ENCODE assay signal across 19 cellular contexts in genomic region chr1:51327386-51327785, GRCh38. TPM values are rescaled to one million over a fixed set of nuclear protein-coding genes. Genes with fewer than 3 reads are reported as not detected.
DNase-seq lines count a peak whose midpoint lies in the region; FAIRE-seq and TF ChIP-seq lines count a peak whose summit lies in the region.
"Had no signal": no experiment of that assay in that cellular context is flagged by ENCODE, and none has a peak within 500 bp of the region (broad histone marks: within the 10 kb centered on the region; RNA-seq: fewer than 3 reads in every experiment).

No MANE protein-coding gene starts in this region.

- no peak overlapping the region for H3K4me3 Mint-ChIP-seq in astrocyte (ENCODE audit: unreplicated experiment)

- no peaks in the 10 kb centered on the region for H3K9me2 ChIP-seq in OCI-LY7 (ENCODE audit: insufficient read depth, low read length)

- BruUV-seq in OCI-LY7 (replicated peaks; lab: Mats Ljungman, UMichigan), result no TSS peak

- no peak overlapping the region for H3K4me2 ChIP-seq in astrocyte (ENCODE audit: low read length)
- H3K4me2 ChIP-seq in OCI-LY7 (ENCODE audit: low read length), result no peak overlapping the region
- H3K4me2 ChIP-seq: BLaER1 treated with 17β-estradiol and CSF1 and Interleukin-3, amounts not matched to agents 10 nM and 100 nM; PC-9 had no signal

- no peak overlapping the region for H3K27ac ChIP-seq in HEK293 (ENCODE audit: extremely low read depth, low read depth, low read length)
- H3K27ac ChIP-seq in astrocyte (ENCODE audit: low read depth, low read length), result no peak overlapping the region
- no peak overlapping the region for H3K27ac ChIP-seq in OCI-LY7 (ENCODE audit: low read depth, low read length, poor library complexity, severe bottlenecking)
- H3K27ac ChIP-seq: BLaER1 treated with 17β-estradiol and CSF1 and Interleukin-3, amounts not matched to agents 10 nM and 100 nM; PC-9 had no signal

- H3K4me1 ChIP-seq in HEK293 (ENCODE audit: control insufficient read depth, insufficient read depth, low read length) (peaks cover 6% of the 10 kb centered on the region; the same call in 1 of the 2 replicates), astrocyte (ENCODE audit: insufficient read depth, low read length) (peaks cover 20% of the 10 kb centered on the region), OCI-LY7 (ENCODE audit: insufficient read depth, low read length, poor library complexity, severe bottlenecking) (no peaks in the 10 kb centered on the region)

- H3K27ac Mint-ChIP-seq in astrocyte (ENCODE audit: unreplicated experiment), result no peak overlapping the region

- H3K9me3 ChIP-seq in HEK293 (ENCODE audit: control insufficient read depth, insufficient read depth, low read depth, low read length) (no peaks in the 10 kb centered on the region), astrocyte (ENCODE audit: insufficient read depth, low read depth, low read length) (no peaks in the 10 kb centered on the region), OCI-LY7 (ENCODE audit: low read length) (no peaks in the 10 kb centered on the region)
- H3K9me3 ChIP-seq: BLaER1 treated with 17β-estradiol and CSF1 and Interleukin-3, amounts not matched to agents 10 nM and 100 nM had no signal

- POLR2A ChIA-PET in HEK293 (lab: Yijun Ruan, JAX), result interaction anchor here (0.7 kb wide), 1 partner anchor 158 kb away, joined by 6 read pairs; no protein-coding TSS in a partner anchor
- POLR2A ChIA-PET in OCI-LY7 (lab: Charles Lee), result no interaction called here

- H3K36me3 ChIP-seq in HEK293 (ENCODE audit: control insufficient read depth in 2 of 2, insufficient read depth in 1 of 2, low read length in 2 of 2) (no peaks in the 10 kb centered on the region), astrocyte (ENCODE audit: insufficient read depth, low read length) (no peaks in the 10 kb centered on the region), OCI-LY7 (ENCODE audit: insufficient read depth, low read length) (no peaks in the 10 kb centered on the region)
- H3K36me3 ChIP-seq: BLaER1 treated with 17β-estradiol and CSF1 and Interleukin-3, amounts not matched to agents 10 nM and 100 nM had no signal

- CTCF ChIA-PET in HEK293 (lab: Yijun Ruan, JAX) (interaction anchor here (1.8 kb wide), 1 partner anchor 31 kb away, joined by 5 read pairs; no protein-coding TSS in a partner anchor), OCI-LY7 (lab: Charles Lee; ENCODE audit: unreplicated experiment) (no interaction called here)

- FAIRE-seq in astrocyte (lab: Jason Lieb, UNC), result no peak
- FAIRE-seq: A204.1, GM19239, H54 had no signal

- no peak for TF ChIP-seq CTCF in HEK293 (tag by site-specific recombination; IDR thresholded peaks at IDR 0.05)
- no peak for TF ChIP-seq CTCF in astrocyte (IDR thresholded peaks at IDR 0.05; ENCODE audit: insufficient read depth, low read depth, low read length)
- TF ChIP-seq CTCF in fibroblast of the aortic adventitia (IDR thresholded peaks at IDR 0.05; ENCODE audit: insufficient read depth, low read length), result no peak
- no peak for TF ChIP-seq CTCF in OCI-LY7 (conservative IDR thresholded peaks at IDR 0.05; ENCODE audit: low read length)

- intact Hi-C loops in OCI-LY7 (cut with micrococcal nuclease; ENCODE audit: unreplicated experiment), result no loop called here

- H3K79me2 ChIP-seq in astrocyte (ENCODE audit: insufficient read depth, low read length) (no peaks in the 10 kb centered on the region), OCI-LY7 (ENCODE audit: insufficient read depth, low read depth, low read length) (no peaks in the 10 kb centered on the region)

- H3K4me3 ChIP-seq in HEK293 (ENCODE audit: low read depth, low read length) (no peak overlapping the region), astrocyte (ENCODE audit: insufficient read depth, low read depth, low read length) (no peak overlapping the region), fibroblast of the aortic adventitia (ENCODE audit: low read depth, low read length) (no peak overlapping the region), OCI-LY7 (ENCODE audit: low read depth, low read length, poor library complexity, severe bottlenecking) (no peak overlapping the region)
- H3K4me3 ChIP-seq: BLaER1 treated with 17β-estradiol and CSF1 and Interleukin-3, amounts not matched to agents 10 nM and 100 nM; PC-9 had no signal

- peaks cover 3% of the 10 kb centered on the region for H3K9me3 Mint-ChIP-seq in astrocyte (ENCODE audit: unreplicated experiment)

- DNase-seq in AG08395 (ENCODE audit: low spot score) (peak; percentile 29), astrocyte (ENCODE audit: low read depth) (peak; percentile 20), fibroblast of the aortic adventitia (ENCODE audit: low read depth) (peak; percentile 29), NCI-H748 (lab: John Stamatoyannopoulos, UW; ENCODE audit: unreplicated experiment) (no peak), OCI-LY7 (ENCODE audit: low spot score) (no peak), kidney tubule cell (ENCODE audit: low spot score) (no peak)
- DNase-seq in activated CD4-positive, alpha-beta T cell treated with anti-CD3 and anti-CD28 coated beads, Interleukin-2, amount 50 U/mL, for 4 hours, result no peak
- DNase-seq: DND-41, Kasumi-1, NCI-H1105, NCI-H1694, NCI-H2107, NCI-H69, PC-9 had no signal

- H4K20me1 ChIP-seq in astrocyte (ENCODE audit: insufficient read depth, low read length) (no peaks in the 10 kb centered on the region), OCI-LY7 (ENCODE audit: insufficient read depth, low read length) (no peaks in the 10 kb centered on the region)
- H4K20me1 ChIP-seq: BLaER1 treated with 17β-estradiol and CSF1 and Interleukin-3, amounts not matched to agents 10 nM and 100 nM had no signal

- peaks cover 20% of the 10 kb centered on the region for H3K27me3 Mint-ChIP-seq in astrocyte (ENCODE audit: low read depth, unreplicated experiment)

- H3K9ac ChIP-seq in astrocyte (ENCODE audit: low read length), result no peak overlapping the region
- H3K9ac ChIP-seq: BLaER1 treated with 17β-estradiol and CSF1 and Interleukin-3, amounts not matched to agents 10 nM and 100 nM had no signal

- H2AFZ ChIP-seq in astrocyte (ENCODE audit: low read depth, low read length) (no peak overlapping the region), OCI-LY7 (ENCODE audit: low read length) (no peak overlapping the region)
- H2AFZ ChIP-seq: PC-9 had no signal

- H3K4me1 Mint-ChIP-seq in astrocyte (ENCODE audit: low read depth, unreplicated experiment), result peaks cover 23% of the 10 kb centered on the region

- H3K36me3 Mint-ChIP-seq in astrocyte (ENCODE audit: low read depth, unreplicated experiment), result no peaks in the 10 kb centered on the region

- no peaks in the 10 kb centered on the region for H3K27me3 ChIP-seq in astrocyte (ENCODE audit: insufficient read depth, low read length)

TF ChIP-seq in HEK293, 187 proteins besides CTCF, POLR2A, EP300 and RAD21:
- TF ChIP-seq ZNF112 (tag by site-specific recombination; IDR thresholded peaks at IDR 0.05) (no peak), ZSCAN23 (tag by site-specific recombination; IDR thresholded peaks at IDR 0.05) (no peak), ZBTB1 (tag by site-specific recombination; IDR thresholded peaks at IDR 0.05) (no peak), ZNF223 (tag by site-specific recombination; IDR thresholded peaks at IDR 0.05) (no peak), REPIN1 (tag by site-specific recombination; IDR thresholded peaks at IDR 0.05; ENCODE audit: low read depth) (no peak), IKZF3 (tag by site-specific recombination; IDR thresholded peaks at IDR 0.05) (0 out of 2 replicates have a peak, but pooled peaks have one; percentile 18), OSR2 (tag by site-specific recombination; IDR thresholded peaks at IDR 0.05) (no peak), ZSCAN30 (tag by site-specific recombination; IDR thresholded peaks at IDR 0.05) (no peak; the same call in 1 of the 2 replicates)
- TF ChIP-seq, protein P1, sequence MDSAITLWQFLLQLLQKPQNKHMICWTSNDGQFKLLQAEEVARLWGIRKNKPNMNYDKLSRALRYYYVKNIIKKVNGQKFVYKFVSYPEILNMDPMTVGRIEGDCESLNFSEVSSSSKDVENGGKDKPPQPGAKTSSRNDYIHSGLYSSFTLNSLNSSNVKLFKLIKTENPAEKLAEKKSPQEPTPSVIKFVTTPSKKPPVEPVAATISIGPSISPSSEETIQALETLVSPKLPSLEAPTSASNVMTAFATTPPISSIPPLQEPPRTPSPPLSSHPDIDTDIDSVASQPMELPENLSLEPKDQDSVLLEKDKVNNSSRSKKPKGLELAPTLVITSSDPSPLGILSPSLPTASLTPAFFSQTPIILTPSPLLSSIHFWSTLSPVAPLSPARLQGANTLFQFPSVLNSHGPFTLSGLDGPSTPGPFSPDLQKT (IDR thresholded peaks at IDR 0.05; ENCODE audit: borderline replicate concordance, low read depth, low read length), result no peak
TF ChIP-seq in HEK293: peak in this region for 1.

RNA-seq across cellular contexts. Expression of gene TTC39A, which starts 3.0 kb away (rescaled TPM):
- total RNA-seq in astrocyte (0.67 and 1.4 TPM in 2 replicates), fibroblast of the aortic adventitia (ENCODE audit: low replicate concordance) (0.25 and 2.0 TPM in 2 replicates), OCI-LY7 (2022) (not detected in 2 replicates)
- total RNA-seq in OCI-LY7 (2014; rRNA removed; shearing (Covaris generic)), result not detected in 2 replicates

Comparison
In these comparisons a context has a peak if more than half of its experiments do, and no peak if none do; other contexts are left out.
1. DNase-seq: peak in AG08395 (single experiment), astrocyte (single experiment) and fibroblast of the aortic adventitia (single experiment); none in activated CD4-positive, alpha-beta T cell treated with anti-CD3 and anti-CD28 coated beads, Interleukin-2, amount 50 U/mL, for 4 hours (0 of 2), NCI-H748 (single experiment), OCI-LY7 (single experiment) and kidney tubule cell (single experiment).